9 cellular contexts compared by ENCODE assay signal in genomic region chr3:58117561-58118305, GRCh38.
A peak's percentile ranks its signal among the peaks of the same experiment; 100 is the strongest.
DNase-seq lines count a peak whose midpoint lies in the region; TF ChIP-seq lines count a peak whose summit lies in the region.
"Had no signal": no experiment of that assay in that cellular context is flagged by ENCODE, and none has a peak within 500 bp of the region (broad histone marks: within the 10 kb centered on the region; RNA-seq: fewer than 3 reads in every experiment).

No MANE protein-coding gene starts in this region.

- H3K18ac ChIP-seq in H9 (ENCODE audit: insufficient read length, low read depth, low read length), result no peak overlapping the region

- no peaks in the 10 kb centered on the region for H3K4me1 Mint-ChIP-seq in H9

- intact Hi-C loops in spleen (cut with DNase I; ENCODE audit: low total_unique reads), result no loop called here

- no peak overlapping the region for H2AFZ ChIP-seq in H9 (ENCODE audit: low read length)

- TF ChIP-seq CTCF in H9 (conservative IDR thresholded peaks at IDR 0.05) (no peak), liver (IDR thresholded peaks at IDR 0.05; ENCODE audit: low read depth, low read length, missing input control) (no peak), spleen (IDR thresholded peaks at IDR 0.05 in 8 of 11, conservative IDR thresholded peaks at IDR 0.05 in 3 of 11) (no peak), GM10266 (IDR thresholded peaks at IDR 0.05; ENCODE audit: control insufficient read depth, insufficient read depth, low read depth, missing control alignments) (no peak)

- H4K91ac ChIP-seq in H9 (ENCODE audit: insufficient read length, low read depth, low read length), result no peak overlapping the region

- no peak overlapping the region for H3K14ac ChIP-seq in H9 (ENCODE audit: insufficient read depth, low read length)

- H3K4me2 ChIP-seq in H9 (ENCODE audit: insufficient read depth, insufficient read length, low read length), result no peak overlapping the region

- no peak overlapping the region for H3K56ac ChIP-seq in H9 (ENCODE audit: insufficient read length, low read depth, low read length)

- no peak overlapping the region for H3K9ac ChIP-seq in H9 (ENCODE audit: extremely low read depth, insufficient read length, low read length)
- H3K9ac ChIP-seq in liver (ENCODE audit: low read depth in 1 of 2, low read length in 2 of 2), result peak overlapping the region in 1 of 2 donors; percentile 78

- TF ChIP-seq RAD21 in liver (IDR thresholded peaks at IDR 0.05), result peak; percentile 65 to 67

- no peak overlapping the region for H3K23ac ChIP-seq in H9 (ENCODE audit: insufficient read length, low read depth, low read length)

- no peak overlapping the region for H4K5ac ChIP-seq in H9 (ENCODE audit: insufficient read length, low read depth, low read length)

- no peak overlapping the region for H2BK15ac ChIP-seq in H9 (ENCODE audit: low read depth, low read length)

- H3K36me3 Mint-ChIP-seq in H9 (ENCODE audit: insufficient read depth in 1 of 3, low read depth in 3 of 3), result peaks cover 33 to 83% (median 68%) of the 10 kb centered on the region in 3 experiments

- no peak overlapping the region for H2BK5ac ChIP-seq in H9 (ENCODE audit: insufficient read length, low read length)

- no peak overlapping the region for H3K4ac ChIP-seq in H9 (ENCODE audit: low read depth, low read length)

- no peaks in the 10 kb centered on the region for H3K23me2 ChIP-seq in H9 (ENCODE audit: insufficient read length, low read depth, low read length, poor library complexity, severe bottlenecking)

- H3K27me3 Mint-ChIP-seq in H9 (ENCODE audit: low read depth), result no peaks in the 10 kb centered on the region; the same call in 1 of the 2 replicates

- H3K4me1 ChIP-seq in H9 (ENCODE audit: insufficient read depth, low read length) (no peaks in the 10 kb centered on the region), liver (ENCODE audit: control insufficient read depth in 4 of 4, insufficient read depth in 4 of 4, low read length in 3 of 4) (peaks cover 16 to 53% (median 45%) of the 10 kb centered on the region in 4 donors), spleen (peaks cover 40 to 72% (median 64%) of the 10 kb centered on the region in 6 donors)

- H2BK12ac ChIP-seq in H9 (ENCODE audit: insufficient read length, low read depth, low read length), result no peak overlapping the region

- no peak overlapping the region for H2BK120ac ChIP-seq in H9 (ENCODE audit: low read depth, low read length, poor library complexity, severe bottlenecking)

- no peak overlapping the region for H4K8ac ChIP-seq in H9 (replicated peaks; ENCODE audit: insufficient read length, low read depth, low read length)

- H3K4me3 ChIP-seq in liver (ENCODE audit: low read depth in 1 of 3, low read length in 3 of 3) (no peak overlapping the region), spleen (no peak overlapping the region)

- peak overlapping the region; percentile 50 to 91 (median 90); a peak in 5 of 7 replicates for H3K27ac Mint-ChIP-seq in H9

- no peaks in the 10 kb centered on the region for H3K9me3 Mint-ChIP-seq in H9

- H3K27ac ChIP-seq in H9 (ENCODE audit: insufficient read length, low read depth, low read length) (no peak overlapping the region), liver (ENCODE audit: low read depth in 1 of 2, low read length in 2 of 2) (peak overlapping the region; percentile 75 to 88), spleen (peak overlapping the region in 5 of 8 donors; percentile 29 to 81 (median 58))

- no peak overlapping the region for H3K4me3 Mint-ChIP-seq in H9

- H3K27me3 ChIP-seq in H9 (ENCODE audit: insufficient read depth, low read length), result no peaks in the 10 kb centered on the region
- H3K27me3 ChIP-seq in liver (ENCODE audit: control insufficient read depth in 4 of 4, insufficient read depth in 4 of 4, low read length in 3 of 4), result no peaks in the 10 kb centered on the region
- no peaks in the 10 kb centered on the region for H3K27me3 ChIP-seq in spleen (replicated peaks in 1 of 7)

- DNase-seq in H9 (no peak), cerebellar cortex (ENCODE audit: low spot score) (peak; percentile 91), spleen (no peak), NCI-H748 treated with DMSO at 0.1 percent for 48 hours (lab: John Stamatoyannopoulos, UW) (no peak), islet precursor cell (no peak), A172 (ENCODE audit: low spot score) (no peak), GM10266 (ENCODE audit: extremely low spot score) (no peak)
- DNase-seq: stimulated activated CD4-positive, alpha-beta T cell treated with anti-CD3 and anti-CD28 coated beads, Interleukin-1b, Interleukin-23, amount 100 ng/mL, for 48 hours had no signal

- H3K36me3 ChIP-seq in liver (ENCODE audit: control insufficient read depth in 4 of 4, insufficient read depth in 3 of 4, low read depth in 1 of 4, low read length in 3 of 4), result peaks cover under 1 to 36% (median 20%) of the 10 kb centered on the region in 4 donors
- peaks cover 0 to 86% (median 30%) of the 10 kb centered on the region in 6 donors for H3K36me3 ChIP-seq in spleen

- no peaks in the 10 kb centered on the region for H3K79me1 ChIP-seq in H9 (ENCODE audit: insufficient read depth, low read depth, low read length, poor library complexity, severe bottlenecking)

- no peak overlapping the region for H2AK5ac ChIP-seq in H9 (ENCODE audit: insufficient read length, low read length)

- no peak overlapping the region for H3T11ph ChIP-seq in H9 (ENCODE audit: low read length)

- no peaks in the 10 kb centered on the region for H4K20me1 ChIP-seq in H9 (ENCODE audit: control insufficient read depth, insufficient read depth, insufficient read length)

- no CpG with 5 or more reads among the region's 15 CpGs for WGBS in H9 (ENCODE audit: extremely low coverage, insufficient read length, low lambda C conversion rate)
- WGBS in liver, result 38% methylated on average over 15 of the region's 15 CpGs
- 74 to 89% (median 81%) methylated on average over 15 of the region's 15 CpGs for WGBS in spleen, 5 donors

- no peak overlapping the region for H2BK20ac ChIP-seq in H9 (ENCODE audit: low read depth, low read length, poor library complexity, severe bottlenecking)

- no peaks in the 10 kb centered on the region for H3K79me2 ChIP-seq in H9 (ENCODE audit: insufficient read depth, low read length)

- H3K9me3 ChIP-seq in H9 (ENCODE audit: control insufficient read depth, low read depth, low read length), result no peaks in the 10 kb centered on the region
- H3K9me3 ChIP-seq in liver (ENCODE audit: control insufficient read depth in 4 of 4, low read length in 3 of 4), result no peaks in the 10 kb centered on the region
- H3K9me3 ChIP-seq in spleen, result no peaks in the 10 kb centered on the region

- no peak for TF ChIP-seq POLR2A in spleen (IDR thresholded peaks at IDR 0.05)

TF ChIP-seq in liver, 16 proteins besides CTCF, POLR2A, EP300 and RAD21 (continues in another document):
- TF ChIP-seq GABPA (IDR thresholded peaks at IDR 0.05 in 1 of 2, conservative IDR thresholded peaks at IDR 0.05 in 1 of 2), result peak in 1 of 2 donors; percentile 64
- peak; percentile 75 for TF ChIP-seq REST (IDR thresholded peaks at IDR 0.05)
- peak; percentile 23 for TF ChIP-seq FOXA2 (IDR thresholded peaks at IDR 0.05)
- TF ChIP-seq EGR1 (IDR thresholded peaks at IDR 0.05; ENCODE audit: low read depth in 2 of 2), result peak; percentile 70 to 74
- no peak for TF ChIP-seq FOXA1 (IDR thresholded peaks at IDR 0.05)
- peak; percentile 99 for TF ChIP-seq NR2F2 (IDR thresholded peaks at IDR 0.05)
- TF ChIP-seq YY1 (IDR thresholded peaks at IDR 0.05), result peak; percentile 75
- TF ChIP-seq ATF3 (IDR thresholded peaks at IDR 0.05), result no peak
- TF ChIP-seq HNF4A (conservative IDR thresholded peaks at IDR 0.05), result peak; percentile 88 to 89
- peak; percentile 71 to 82 for TF ChIP-seq JUND (IDR thresholded peaks at IDR 0.05)
- peak; percentile 67 for TF ChIP-seq HNF4G (IDR thresholded peaks at IDR 0.05)
- no peak for TF ChIP-seq TAF1 (conservative IDR thresholded peaks at IDR 0.05)
- peak; percentile 89 for TF ChIP-seq SP1 (IDR thresholded peaks at IDR 0.05)
- TF ChIP-seq MAX (IDR thresholded peaks at IDR 0.05), result peak; percentile 89
